ENCODE assay signal across 10 cellular contexts in the genomic region with DNA sequence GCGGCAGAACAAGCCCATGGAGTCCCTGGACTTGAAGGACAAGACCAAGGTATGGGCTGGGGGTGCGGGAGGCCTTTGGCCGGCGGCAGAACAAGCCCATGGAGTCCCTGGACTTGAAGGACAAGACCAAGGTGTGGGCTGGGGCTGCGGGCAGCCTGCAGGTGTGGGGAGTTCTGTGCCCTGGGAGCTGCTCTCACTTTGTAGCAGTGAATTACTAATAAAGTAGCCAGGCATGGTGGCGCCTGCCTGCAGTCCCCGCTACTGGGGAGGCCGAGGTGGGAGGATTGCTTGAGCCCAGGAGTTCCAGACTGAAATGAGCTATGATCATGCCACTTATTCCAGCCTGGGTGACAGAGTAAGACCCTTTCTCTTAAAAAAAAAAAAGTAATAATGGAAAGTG. TPM values are rescaled to one million over a fixed set of nuclear protein-coding genes. Genes with fewer than 3 reads are reported as not detected.
"Had no signal": no experiment of that assay in that cellular context is flagged by ENCODE, and none has a peak within 500 bp of the region (broad histone marks: within the 10 kb centered on the region; RNA-seq: fewer than 3 reads in every experiment).

No MANE protein-coding gene starts in this region.

RNA-seq across cellular contexts. Expression of gene UPK3A, which starts 43.5 kb away (rescaled TPM):
- total RNA-seq: esophagus mucosa, gastroesophageal sphincter, heart right ventricle, kidney epithelial cell, left lung, lung, osteoblast, pulmonary artery endothelial cell, sciatic nerve, testis had no signal
